ENCODE assay signal across 8 cellular contexts in genomic region chr17:74202879-74203432, GRCh38. TPM values are rescaled to one million over a fixed set of nuclear protein-coding genes. Genes with fewer than 3 reads are reported as not detected.
DNase-seq lines count a peak whose midpoint lies in the region; ATAC-seq, FAIRE-seq and TF ChIP-seq lines count a peak whose summit lies in the region.

No MANE protein-coding gene starts in this region.

- H3K4me1 ChIP-seq in HUES6 (ENCODE audit: control insufficient read depth, insufficient read depth, low read length): peaks cover 19% of the 10 kb centered on the region

- no peak for FAIRE-seq in GM12891 (lab: Jason Lieb, UNC)

- H3K36me3 ChIP-seq in HUES6 (ENCODE audit: control insufficient read depth, insufficient read depth, low read length): peaks cover 39% of the 10 kb centered on the region

- peak overlapping the region; percentile 40 for H3K4me3 ChIP-seq in HUES6 (ENCODE audit: low read depth, low read length)
- H3K4me3 ChIP-seq in astrocyte of the spinal cord (ENCODE audit: low read depth, low read length): peak overlapping the region; percentile 78

- no peaks in the 10 kb centered on the region for H3K9me3 ChIP-seq in CD4-positive, alpha-beta T cell (ENCODE audit: control insufficient read depth, low read length)
- H3K9me3 ChIP-seq in HUES6 (ENCODE audit: control insufficient read depth, insufficient read depth, low read depth, low read length): no peaks in the 10 kb centered on the region

- CTCF ChIA-PET in CD4-positive, alpha-beta T cell (lab: Charles Lee): interaction anchor here (0.9 to 2.5 kb wide), 6 partner anchors 9 to 165 kb away, joined by 3 to 16 read pairs (median 4); partner anchors contain the start of genes BTBD17 and TTYH2

- TF ChIP-seq CTCF in CD4-positive, alpha-beta T cell (IDR thresholded peaks at IDR 0.05): no peak
- TF ChIP-seq CTCF in astrocyte of the spinal cord (IDR thresholded peaks at IDR 0.05; ENCODE audit: low read depth, low read length): no peak

- H3K27ac ChIP-seq in CD4-positive, alpha-beta T cell (ENCODE audit: low read depth, low read length): no peak overlapping the region
- H3K27ac ChIP-seq in HUES6 (ENCODE audit: low read depth, low read length): no peak overlapping the region

- H3K36me3 Mint-ChIP-seq in CD4-positive, alpha-beta T cell (ENCODE audit: low read depth): peaks cover 32% of the 10 kb centered on the region
- peaks cover 6 to 7% of the 10 kb centered on the region in 2 donors for H3K36me3 Mint-ChIP-seq in naive B cell

- H3K27me3 Mint-ChIP-seq in CD4-positive, alpha-beta T cell: peaks cover 23% of the 10 kb centered on the region
- peaks cover 8 to 27% (median 22%) of the 10 kb centered on the region in 3 donors for H3K27me3 Mint-ChIP-seq in naive B cell

- intact Hi-C loops in CD4-positive, alpha-beta T cell (cut with DNase I, micrococcal nuclease): loop anchor here (2.0 to 10.0 kb wide), 4 partner anchors 254 to 1478 kb away; partner anchors contain the start of gene RAB37 (in 1 of the 2)

- in situ Hi-C loops in astrocyte of the spinal cord (cut with HindIII; ENCODE audit: low sequenced_read_pairs): no loop called here

- H3K27me3 ChIP-seq in CD4-positive, alpha-beta T cell (ENCODE audit: control insufficient read depth, insufficient read depth, low read length): peaks cover 24% of the 10 kb centered on the region
- H3K27me3 ChIP-seq in HUES6 (ENCODE audit: control insufficient read depth, insufficient read depth, low read length): peaks cover 25% of the 10 kb centered on the region

- no peak overlapping the region for H3K9ac ChIP-seq in HUES6 (ENCODE audit: low read length)

- DNase-seq in CD4-positive, alpha-beta T cell: peak in 1 of 10 experiments; percentile 35
- DNase-seq in astrocyte of the spinal cord (ENCODE audit: low read depth, low spot score) (no peak), naive B cell (no peak), RPMI8226 (no peak), GM12891 (ENCODE audit: insufficient read length, low spot score) (no peak), ureter (ENCODE audit: low spot score) (no peak)

- POLR2A ChIA-PET in CD4-positive, alpha-beta T cell (lab: Charles Lee): interaction anchor here (0.6 to 1.8 kb wide), 6 partner anchors 10 to 1476 kb away, joined by 3 to 11 read pairs (median 3); partner anchors contain the start of genes BTBD17 and TTYH2

- no peak for ATAC-seq in CD4-positive, alpha-beta T cell (ENCODE audit: poor library complexity)
- peak; percentile 10 to 12 for ATAC-seq in naive B cell (ENCODE audit: low read depth in 2 of 2)
- no peak for ATAC-seq in GM18861 (IDR thresholded peaks at IDR 0.05; ENCODE audit: unreplicated experiment)

- no peaks in the 10 kb centered on the region for H3K9me3 Mint-ChIP-seq in CD4-positive, alpha-beta T cell
- peaks cover 0 to 2% (median 0%) of the 10 kb centered on the region in 7 donors for H3K9me3 Mint-ChIP-seq in naive B cell

- H3K27ac Mint-ChIP-seq in CD4-positive, alpha-beta T cell: peak overlapping the region; percentile 82
- H3K27ac Mint-ChIP-seq in naive B cell: peak overlapping the region in 5 of 6 donors; percentile 95 to 99 (median 98)

- H3K4me3 Mint-ChIP-seq in CD4-positive, alpha-beta T cell: peak overlapping the region; percentile 94
- peak overlapping the region; percentile 93 to 100 (median 98) for H3K4me3 Mint-ChIP-seq in naive B cell

- peaks cover 41% of the 10 kb centered on the region for H3K4me1 Mint-ChIP-seq in CD4-positive, alpha-beta T cell (ENCODE audit: low read depth)
- H3K4me1 Mint-ChIP-seq in naive B cell: peaks cover 24 to 48% (median 33%) of the 10 kb centered on the region in 3 donors

- TF ChIP-seq POLR2A in GM12891 (IDR thresholded peaks at IDR 0.05; ENCODE audit: low read depth, low read length): no peak

TF ChIP-seq in GM12891, 5 proteins besides CTCF, POLR2A, EP300 and RAD21:
- TF ChIP-seq POLR2AphosphoS5 (IDR thresholded peaks at IDR 0.05; ENCODE audit: low read depth, low read length) (no peak), PAX5 (IDR thresholded peaks at IDR 0.05; ENCODE audit: insufficient read depth, low read length, severe bottlenecking) (no peak), TAF1 (IDR thresholded peaks at IDR 0.05; ENCODE audit: low read depth, low read length) (no peak), SPI1 (IDR thresholded peaks at IDR 0.05; ENCODE audit: low read depth, low read length) (no peak), POU2F2 (IDR thresholded peaks at IDR 0.05; ENCODE audit: low read depth, low read length) (no peak)

RNA-seq across cellular contexts. Expression of gene RPL38, which starts 0.5 kb away (rescaled TPM):
- total RNA-seq in CD4-positive, alpha-beta T cell: 1,000 to 10,000 TPM; 2,305 to 2,531 TPM
- 1,000 to 10,000 TPM; 1,035 to 2,004 (median 1,907) TPM for polyA plus RNA-seq in naive B cell (ENCODE audit: low read depth in 6 of 6)
- polyA plus RNA-seq in GM12891 (2012; ENCODE audit: low read depth, missing spikeins): 5,694 TPM
- total RNA-seq in ureter: 1,081 TPM

RNA-seq across cellular contexts. Expression of gene TTYH2, which starts 10.4 kb away (rescaled TPM):
- total RNA-seq in CD4-positive, alpha-beta T cell: 1 to 10 TPM; 4.4 to 5.4 TPM
- 1 to 10 TPM in 4 of 6 donors, under 1 TPM in 2; 0.57 to 2.0 (median 1.1) TPM for polyA plus RNA-seq in naive B cell (ENCODE audit: low read depth in 6 of 6)
- polyA plus RNA-seq in GM12891 (2012; ENCODE audit: low read depth, missing spikeins): 2.6 TPM
- 8.2 TPM for total RNA-seq in ureter

Comparison
In these comparisons a context has a peak if more than half of its experiments do, and no peak if none do; other contexts are left out.
1. ATAC-seq: peak in naive B cell (2 of 2); none in CD4-positive, alpha-beta T cell (single experiment) and GM18861 (single experiment).